Comparison of ENCODE assay signal across 23 cellular contexts in genomic region chr11:100618914-100619313, GRCh38.
"Had no signal": no experiment of that assay in that cellular context is flagged by ENCODE, and none has a peak within 500 bp of the region (broad histone marks: within the 10 kb centered on the region; RNA-seq: fewer than 3 reads in every experiment).

No MANE protein-coding gene starts in this region.

- H3K9me3 ChIP-seq: Peyer's patch, SK-N-SH had no signal

- H3K27me3 ChIP-seq: adrenal gland, Peyer's patch, SJCRH30 had no signal

- H3K36me3 ChIP-seq: adrenal gland, Peyer's patch, SJCRH30, WERI-Rb-1 had no signal

- H3K4me1 ChIP-seq: Peyer's patch, SJCRH30 had no signal

- H3K4me3 ChIP-seq: adrenal gland, K562, Peyer's patch, SJCRH30 had no signal

- H3K9ac ChIP-seq: SK-N-SH had no signal

- H3K4me2 ChIP-seq: SK-N-SH had no signal

- ATAC-seq: activated CD4-positive, alpha-beta T cell treated with anti-CD3 and anti-CD28 coated beads for 36 hours; activated T-cell treated with anti-CD3 and anti-CD28 coated beads, Interleukin-2, amount 50 U/mL, for 72 hours; K562 had no signal

- H3K27ac ChIP-seq: adrenal gland, Peyer's patch, RWPE1, SJCRH30, WERI-Rb-1 had no signal

- DNase-seq: activated CD4-positive, alpha-beta memory T cell treated with anti-CD3 and anti-CD28 coated beads, Interleukin-2, amount 10 ng/mL, durations not matched to agents 7 days and 5 days; activated CD4-positive, alpha-beta T cell treated with anti-CD3 and anti-CD28 coated beads for 36 hours; activated CD4-positive, alpha-beta T cell treated with anti-CD3 and anti-CD28 coated beads, Interleukin-2, amount 50 U/mL, for 1 hour; activated naive CD4-positive, alpha-beta T cell treated with anti-CD3 and anti-CD28 coated beads, Interleukin-2, amount 50 U/mL, for 16 hours; activated naive CD8-positive, alpha-beta T cell treated with anti-CD3 and anti-CD28 coated beads, Interleukin-2, amount 10 ng/mL, durations not matched to agents 7 days and 5 days; activated T-cell treated with anti-CD3 and anti-CD28 coated beads, Interleukin-2, amount 50 U/mL, for 72 hours; adrenal gland; anterior cingulate cortex; Karpas-422; NCI-H1105; NCI-H1436; NCI-H1694 treated with DMSO at 0.1 percent for 48 hours; NCI-H2081; NCI-H510A treated with DMSO at 0.1 percent for 48 hours; NK-92 treated with Interleukin-12 subunit alpha and Interleukin-12 subunit beta, amount 100 ng/mL, for 24 hours; OCI-M1; Peyer's patch; Right ventricle myocardium superior; SJCRH30; SK-N-SH; WERI-Rb-1 had no signal
